13 cellular contexts compared by ENCODE assay signal in the genomic region with DNA sequence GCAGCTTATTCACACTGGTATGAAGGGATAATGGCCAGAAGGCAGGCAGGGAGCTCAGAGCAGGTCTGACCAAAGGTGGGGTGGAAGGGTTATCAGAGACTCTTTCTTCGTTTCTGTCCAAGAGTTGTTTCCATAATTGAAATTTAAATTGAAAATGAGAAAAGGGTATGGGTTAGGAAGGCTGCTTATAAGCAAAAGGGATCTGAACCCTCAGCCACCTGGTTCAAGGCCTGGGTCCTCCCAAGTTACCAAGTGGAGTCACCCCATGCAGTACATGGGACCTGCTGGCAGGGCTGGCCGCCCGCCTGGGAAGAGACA. TPM values are rescaled to one million over a fixed set of nuclear protein-coding genes. Genes with fewer than 3 reads are reported as not detected.
DNase-seq lines count a peak whose midpoint lies in the region; ATAC-seq and TF ChIP-seq lines count a peak whose summit lies in the region.
"Had no signal": no experiment of that assay in that cellular context is flagged by ENCODE, and none has a peak within 500 bp of the region (broad histone marks: within the 10 kb centered on the region; RNA-seq: fewer than 3 reads in every experiment).

No MANE protein-coding gene starts in this region.

- no peak overlapping the region for H2AFZ ChIP-seq in IMR-90 (replicated peaks; ENCODE audit: low read length, poor library complexity)

- dilution Hi-C loops in IMR-90 (cut with HindIII; ENCODE audit: low sequenced_read_pairs, unreplicated experiment) = no loop called here

- no peak for TF ChIP-seq POLR2A in IMR-90 (IDR thresholded peaks at IDR 0.05; ENCODE audit: low read depth, low read length)

- no peak overlapping the region; the same call in 1 of the 2 replicates for H2BK120ac ChIP-seq in IMR-90 (ENCODE audit: low read depth, low read length)

- CTCF ChIA-PET in IMR-90 (lab: Yijun Ruan, JAX) = interaction anchor here (0.5 to 1.4 kb wide), 2 partner anchors 72 to 195 kb away, joined by 3 to 4 read pairs; no protein-coding TSS in a partner anchor

- no peaks in the 10 kb centered on the region for H3K27me3 ChIP-seq in IMR-90 (ENCODE audit: control insufficient read depth, insufficient read depth, low read length)
- H3K27me3 ChIP-seq in brain microvascular endothelial cell (replicated peaks) = no peaks in the 10 kb centered on the region

- H3K4me3 ChIP-seq in IMR-90 (ENCODE audit: insufficient read depth, low read depth, low read length) (no peak overlapping the region), brain microvascular endothelial cell (ENCODE audit: low read depth, low read length) (no peak overlapping the region)

- H4K5ac ChIP-seq in IMR-90 (ENCODE audit: low read depth, low read length) = no peak overlapping the region

- no peaks in the 10 kb centered on the region; the same call in 1 of the 2 replicates for H3K9me3 ChIP-seq in IMR-90 (ENCODE audit: control insufficient read depth, insufficient read depth, low read length)

- no peak overlapping the region for H3K18ac ChIP-seq in IMR-90 (ENCODE audit: low read depth, low read length)

- H3K36me3 Mint-ChIP-seq in chondrocyte (ENCODE audit: low read depth) (no peaks in the 10 kb centered on the region), progenitor cell of endocrine pancreas (ENCODE audit: insufficient read depth) (peaks cover 3% of the 10 kb centered on the region)

- no peak overlapping the region for H2BK20ac ChIP-seq in IMR-90 (ENCODE audit: low read depth, low read length)

- no peaks in the 10 kb centered on the region for H3K27me3 Mint-ChIP-seq in chondrocyte (ENCODE audit: low read depth)
- no peaks in the 10 kb centered on the region for H3K27me3 Mint-ChIP-seq in progenitor cell of endocrine pancreas

- POLR2A ChIA-PET in IMR-90 (lab: Charles Lee; ENCODE audit: unreplicated experiment) = no interaction called here

- 0 out of 4 replicates have a peak overlapping the region, but pooled peaks of 1 of the 2 experiments have one; percentile 9 for H4K8ac ChIP-seq in IMR-90 (ENCODE audit: low read depth in 2 of 2, low read length in 2 of 2)

- H4K20me1 ChIP-seq in IMR-90 (ENCODE audit: insufficient read depth, low read length) = no peaks in the 10 kb centered on the region

- peaks cover 44% of the 10 kb centered on the region for H3K4me1 ChIP-seq in IMR-90 (ENCODE audit: control insufficient read depth, insufficient read depth, low read length)

- WGBS in IMR-90 (ENCODE audit: extremely low coverage in 2 of 2, insufficient read length in 1 of 2), 2 experiments = no CpG with 5 or more reads among the region's 3 CpGs

- peak overlapping the region; percentile 67; the same call in 1 of the 2 replicates for H3K4ac ChIP-seq in IMR-90 (ENCODE audit: low read depth, low read length)

- ATAC-seq in IMR-90 (ENCODE audit: low read depth) = no peak
- no peak for ATAC-seq in GM21390 (IDR thresholded peaks at IDR 0.05; ENCODE audit: unreplicated experiment)

- H3K23ac ChIP-seq in IMR-90 (ENCODE audit: low read depth, low read length) = no peak overlapping the region

- no peak for DNase-seq in IMR-90
- no peak for DNase-seq in chondrocyte (ENCODE audit: low spot score)
- DNase-seq in progenitor cell of endocrine pancreas (ENCODE audit: low spot score, unreplicated experiment) = no peak
- no peak for DNase-seq in GM19238 (ENCODE audit: insufficient read length, low spot score)
- DNase-seq in posterior vena cava (ENCODE audit: low spot score) = no peak
- DNase-seq in brain microvascular endothelial cell = no peak
- DNase-seq: activated effector memory CD4-positive, alpha-beta T cell treated with anti-CD3 and anti-CD28 coated beads, Interleukin-2, amount 50 U/mL, for 16 hours; islet precursor cell; NCI-H526; T1000 had no signal

- H3K14ac ChIP-seq in IMR-90 (replicated peaks; ENCODE audit: low read depth, low read length) = peak overlapping the region; percentile 48; the same call in 1 of the 2 replicates

- intact Hi-C loops in IMR-90 (cut with micrococcal nuclease) = no loop called here
- intact Hi-C loops in posterior vena cava (cut with DNase I) = loop anchor here in 1 of 2 donors (10.0 kb wide), 1 partner anchor 142 kb away; no protein-coding TSS in a partner anchor

- no peak for TF ChIP-seq RAD21 in IMR-90 (IDR thresholded peaks at IDR 0.05; ENCODE audit: low read length)

- peaks cover 21% of the 10 kb centered on the region for H3K9me1 ChIP-seq in IMR-90 (ENCODE audit: insufficient read depth, low read length)

- no peak overlapping the region for H3K56ac ChIP-seq in IMR-90 (ENCODE audit: extremely low read depth, insufficient read depth, low read length)

- BruUV-seq in IMR-90 (replicated peaks; lab: Mats Ljungman, UMichigan) = no TSS peak

- no peaks in the 10 kb centered on the region for H3K9me3 Mint-ChIP-seq in chondrocyte (ENCODE audit: low read depth)
- H3K9me3 Mint-ChIP-seq in progenitor cell of endocrine pancreas (ENCODE audit: low read depth) = peaks cover under 1% of the 10 kb centered on the region

- peak overlapping the region; percentile 65; the same call in 1 of the 2 replicates for H2AK5ac ChIP-seq in IMR-90 (ENCODE audit: low read depth, low read length)

- peaks cover 85% of the 10 kb centered on the region for H3K4me1 Mint-ChIP-seq in chondrocyte (ENCODE audit: low read depth)
- H3K4me1 Mint-ChIP-seq in progenitor cell of endocrine pancreas (ENCODE audit: low read depth) = peaks cover 17% of the 10 kb centered on the region

- no peak overlapping the region for H3K4me3 Mint-ChIP-seq in chondrocyte (ENCODE audit: unreplicated experiment)
- no peak overlapping the region for H3K4me3 Mint-ChIP-seq in progenitor cell of endocrine pancreas (ENCODE audit: low read depth)

- H3K27ac ChIP-seq in C4-2B (peak overlapping the region; percentile 85; the same call in 1 of the 2 replicates), IMR-90 (ENCODE audit: insufficient read depth, low read length) (no peak overlapping the region), brain microvascular endothelial cell (no peak overlapping the region)
- H3K27ac ChIP-seq: epithelial cell of prostate had no signal

- H2BK5ac ChIP-seq in IMR-90 (ENCODE audit: low read depth, low read length, poor library complexity, severe bottlenecking) = no peak overlapping the region

- H2AK9ac ChIP-seq in IMR-90 (replicated peaks; ENCODE audit: low read depth, low read length, poor library complexity) = no peak overlapping the region

- 0 out of 2 replicates have a peak overlapping the region, but pooled peaks have one; percentile 11 for H4K91ac ChIP-seq in IMR-90 (ENCODE audit: insufficient read depth, low read depth, low read length)

- H3K4me2 ChIP-seq in IMR-90 (ENCODE audit: low read depth, low read length) = no peak overlapping the region

- no peak for TF ChIP-seq CTCF in C4-2B (conservative IDR thresholded peaks at IDR 0.05)
- no peak for TF ChIP-seq CTCF in IMR-90 (conservative IDR thresholded peaks at IDR 0.05; ENCODE audit: low read depth, low read length)
- no peak for TF ChIP-seq CTCF in chondrocyte (IDR thresholded peaks at IDR 0.05)
- TF ChIP-seq CTCF in progenitor cell of endocrine pancreas (IDR thresholded peaks at IDR 0.05; ENCODE audit: unreplicated experiment) = no peak
- TF ChIP-seq CTCF in brain microvascular endothelial cell (IDR thresholded peaks at IDR 0.05; ENCODE audit: low read depth, low read length, missing control alignments) = no peak

- H2BK15ac ChIP-seq in IMR-90 (ENCODE audit: low read depth, low read length) = no peak overlapping the region

- peak overlapping the region; percentile 98 for H3K27ac Mint-ChIP-seq in chondrocyte (ENCODE audit: unreplicated experiment)
- H3K27ac Mint-ChIP-seq in progenitor cell of endocrine pancreas = peak overlapping the region; percentile 84

- peaks cover 48 to 82% of the 10 kb centered on the region in 2 experiments for H3K79me1 ChIP-seq in IMR-90 (ENCODE audit: low read depth in 1 of 2, low read length in 2 of 2)

- in situ Hi-C loops in IMR-90 (cut with MboI; ENCODE audit: low sequenced_read_pairs) (no loop called here), brain microvascular endothelial cell (cut with HindIII; ENCODE audit: low pct_ligation_motif_present, low sequenced_read_pairs) (no loop called here)

- H3K36me3 ChIP-seq in IMR-90 (ENCODE audit: control insufficient read depth, insufficient read depth, low read length) (no peaks in the 10 kb centered on the region), brain microvascular endothelial cell (replicated peaks) (no peaks in the 10 kb centered on the region)

- H3K9ac ChIP-seq in IMR-90 (ENCODE audit: low read depth, low read length) = no peak overlapping the region

TF ChIP-seq in IMR-90, 13 proteins besides CTCF, POLR2A, EP300 and RAD21 (continues in another document):
- TF ChIP-seq BHLHE40 (IDR thresholded peaks at IDR 0.05; ENCODE audit: low read depth, low read length) (no peak), FOS (IDR thresholded peaks at IDR 0.05; ENCODE audit: low read depth, low read length) (no peak), MXI1 (IDR thresholded peaks at IDR 0.05; ENCODE audit: borderline replicate concordance, low read depth, low read length) (no peak)

RNA-seq across cellular contexts. Expression of a gene that starts 17.8 kb away (rescaled TPM):
- total RNA-seq in IMR-90 (2012; rRNA removed) (1.1 TPM in 2 replicates), chondrocyte (39.4 to 63.0 TPM (median 61.8 TPM) in 3 replicates), progenitor cell of endocrine pancreas (48.2 and 54.1 TPM in 2 replicates), posterior vena cava (10 to 100 TPM; 54.3 to 56.9 TPM)
- 17.5 and 23.2 TPM in 2 replicates for polyA plus RNA-seq in IMR-90 (2012; rRNA removed)
- 10.6 and 14.3 TPM in 2 replicates for polyA plus RNA-seq in IMR-90 (2012; cell fraction: cytosol; rRNA removed)
- polyA plus RNA-seq in IMR-90 (2012; cell fraction: nucleus; rRNA removed; ENCODE audit: low replicate concordance) = 21.3 and 38.9 TPM in 2 replicates

RNA-seq across cellular contexts. Expression of a gene that starts 25.3 kb away (rescaled TPM):
- total RNA-seq in IMR-90 (2012; rRNA removed) = 10.8 TPM in 2 replicates
- 60.6 and 60.9 TPM in 2 replicates for polyA plus RNA-seq in IMR-90 (2012; rRNA removed)
- 40.8 and 52.3 TPM in 2 replicates for polyA plus RNA-seq in IMR-90 (2012; cell fraction: cytosol; rRNA removed)
- polyA plus RNA-seq in IMR-90 (2012; cell fraction: nucleus; rRNA removed; ENCODE audit: low replicate concordance) = 40.3 and 50.7 TPM in 2 replicates
- total RNA-seq in chondrocyte = 26.3 to 28.9 TPM (median 27.8 TPM) in 3 replicates
- 34.0 and 37.7 TPM in 2 replicates for total RNA-seq in progenitor cell of endocrine pancreas
- total RNA-seq in posterior vena cava = 10 to 100 TPM; 22.8 to 23.6 TPM

RNA-seq across cellular contexts. Expression of a gene that starts 32.4 kb away (rescaled TPM):
- total RNA-seq in IMR-90 (2012; rRNA removed) (0.28 and 0.36 TPM in 2 replicates), chondrocyte (1.4 to 4.3 TPM (median 2.7 TPM) in 3 replicates), progenitor cell of endocrine pancreas (3.4 and 3.6 TPM in 2 replicates), posterior vena cava (1 to 10 TPM; 1.2 to 1.3 TPM)
- 2.7 and 3.6 TPM in 2 replicates for polyA plus RNA-seq in IMR-90 (2012; rRNA removed)
- 2.5 and 3.4 TPM in 2 replicates for polyA plus RNA-seq in IMR-90 (2012; cell fraction: cytosol; rRNA removed)
- 22.0 and 36.8 TPM in 2 replicates for polyA plus RNA-seq in IMR-90 (2012; cell fraction: nucleus; rRNA removed; ENCODE audit: low replicate concordance)

RNA-seq across cellular contexts. Expression of a gene that starts 46.2 kb away (rescaled TPM):
- 11.9 and 12.5 TPM in 2 replicates for total RNA-seq in IMR-90 (2012; rRNA removed)
- 32.9 and 42.2 TPM in 2 replicates for polyA plus RNA-seq in IMR-90 (2012; rRNA removed)
- 18.6 and 48.3 TPM in 2 replicates for polyA plus RNA-seq in IMR-90 (2012; cell fraction: cytosol; rRNA removed)
- polyA plus RNA-seq in IMR-90 (2012; cell fraction: nucleus; rRNA removed; ENCODE audit: low replicate concordance) = 25.4 and 59.2 TPM in 2 replicates
- total RNA-seq in chondrocyte = 22.2 to 25.5 TPM (median 24.4 TPM) in 3 replicates
- total RNA-seq in progenitor cell of endocrine pancreas = 7.0 and 7.7 TPM in 2 replicates
- 10 to 100 TPM; 27.7 to 32.7 TPM for total RNA-seq in posterior vena cava

Comparison
In these comparisons a context has a peak if more than half of its experiments do, and no peak if none do; other contexts are left out.
1. RNA of a gene that starts 17.8 kb away (total RNA-seq): 39.4 to 63.0 TPM in chondrocyte, 54.3 to 56.9 TPM in posterior vena cava and 48.2 to 54.1 TPM in progenitor cell of endocrine pancreas; 1.1 TPM in IMR-90; every median in the first group is over 10 times any median in the second.